8 cellular contexts compared by ENCODE assay signal in the genomic region with DNA sequence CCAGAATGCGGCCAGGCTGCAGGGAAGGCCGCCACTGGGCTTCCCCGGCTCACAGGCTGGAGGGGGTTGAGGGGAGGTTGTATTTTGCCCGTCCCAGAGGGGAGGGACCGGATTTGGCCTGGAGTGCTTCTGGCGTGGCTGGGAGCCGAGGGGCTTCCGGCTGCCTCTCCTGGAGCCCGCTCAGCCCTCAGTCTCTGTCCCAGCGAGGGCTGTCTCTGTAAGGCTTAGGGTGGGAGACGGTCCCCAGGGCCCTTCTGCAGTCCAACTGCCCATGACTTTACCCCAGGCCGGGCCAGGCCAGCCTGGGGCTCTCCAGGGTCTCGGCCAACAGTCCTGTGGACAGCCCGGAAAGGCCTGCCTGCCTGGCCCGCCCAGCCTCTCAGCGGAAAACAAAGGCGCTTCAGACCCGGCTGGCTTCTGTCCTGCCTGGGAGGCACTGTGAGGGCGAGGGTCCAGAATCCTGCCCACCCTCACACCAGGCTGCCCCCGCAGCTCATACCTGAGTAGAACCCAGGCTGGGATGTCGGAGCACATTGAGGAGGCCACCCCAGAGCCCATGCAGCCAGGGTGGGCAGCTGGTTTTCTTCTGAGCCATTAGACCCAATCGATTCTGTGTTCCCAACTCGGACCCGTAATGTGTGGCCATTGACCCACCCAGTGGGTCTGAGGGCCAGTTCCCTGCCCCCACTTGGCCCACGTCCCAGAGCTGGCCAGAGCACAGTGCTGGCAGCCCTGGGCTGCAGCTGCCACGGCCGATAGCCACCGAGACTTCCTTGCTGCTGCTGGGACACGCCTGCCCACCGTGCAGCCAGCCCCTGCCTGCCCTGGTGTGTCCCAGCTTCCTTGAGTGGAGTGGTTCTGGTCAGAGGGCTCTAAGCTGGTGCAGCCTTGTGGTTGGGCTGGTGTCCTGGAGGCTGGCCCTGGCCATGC. TPM values are rescaled to one million over a fixed set of nuclear protein-coding genes. Genes with fewer than 3 reads are reported as not detected.
DNase-seq lines count a peak whose midpoint lies in the region; ATAC-seq and TF ChIP-seq lines count a peak whose summit lies in the region.

No MANE protein-coding gene starts in this region.

- TF ChIP-seq POLR2A in ovary (IDR thresholded peaks at IDR 0.05) = no peak

- H3K4me3 Mint-ChIP-seq in T-cell = peak overlapping the region; percentile 28 to 75 (median 62)

- no peaks in the 10 kb centered on the region for H3K36me3 Mint-ChIP-seq in T-cell

- no peaks in the 10 kb centered on the region for H3K27me3 ChIP-seq in ovary

- TF ChIP-seq CTCF in ovary (IDR thresholded peaks at IDR 0.05) = no peak

- H3K4me1 Mint-ChIP-seq in T-cell = peaks cover 24 to 34% (median 28%) of the 10 kb centered on the region in 3 donors

- H3K9me3 ChIP-seq in ovary = no peaks in the 10 kb centered on the region

- peaks cover 18% of the 10 kb centered on the region for H3K4me1 ChIP-seq in ovary (ENCODE audit: insufficient read depth)

- H3K4me3 ChIP-seq in ovary = peak overlapping the region; percentile 45

- peak; percentile 73 for DNase-seq in DMS79 treated with DMSO at 0.1 percent for 48 hours (lab: John Stamatoyannopoulos, UW)
- no peak for DNase-seq in T-cell
- DNase-seq in glomerular visceral epithelial cell (ENCODE audit: extremely low spot score) = peak; percentile 84
- peak in 3 of 5 donors; percentile 37 to 64 (median 63) for DNase-seq in ovary
- DNase-seq in NCI-H187 (lab: John Stamatoyannopoulos, UW) = no peak
- no peak for DNase-seq in GM19238 (ENCODE audit: insufficient read length, low spot score)
- no peak for DNase-seq in stimulated activated CD4-positive, alpha-beta T cell treated with anti-CD3 and anti-CD28 coated beads, Interleukin-4, amount 100 ng/mL, for 4 hours

- peaks cover 0 to 3% of the 10 kb centered on the region in 2 donors for H3K27me3 Mint-ChIP-seq in T-cell

- H3K27ac ChIP-seq in ovary = peak overlapping the region in 1 of 2 donors; percentile 74

- CTCF ChIA-PET in T-cell (lab: Charles Lee) = no interaction called here

- no peak overlapping the region for H3K27ac Mint-ChIP-seq in T-cell

- intact Hi-C loops in ovary (cut with DNase I) = loop anchor here in 2 of 4 donors (10.0 kb wide), 2 partner anchors 51 to 61 kb away; a partner anchor contains a TSS

- no peak for TF ChIP-seq EP300 in ovary (IDR thresholded peaks at IDR 0.05)

- ATAC-seq in T-cell (replicated peaks in 1 of 4) (no peak), GM18873 (IDR thresholded peaks at IDR 0.05; ENCODE audit: low FRiP score, unreplicated experiment) (no peak)

- whole genome bisulfite sequencing in ovary, 3 donors = 11 to 25% (median 14%) methylated on average over 26 to 30 of the region's 30 CpGs

- no peaks in the 10 kb centered on the region for H3K9me3 Mint-ChIP-seq in T-cell

- POLR2A ChIA-PET in T-cell (lab: Charles Lee) = no interaction called here

- no peaks in the 10 kb centered on the region for H3K36me3 ChIP-seq in ovary

RNA-seq across cellular contexts. Expression of a gene that starts 1.6 kb away (rescaled TPM):
- total RNA-seq in T-cell = 10 to 100 TPM in 4 of 5 donors, 1 to 10 TPM in 1; 6.4 to 38.7 (median 19.7) TPM
- 100 to 1,000 TPM in 1 of 7 donors, 10 to 100 TPM in 6; 21.3 to 242 (median 47.8) TPM for total RNA-seq in ovary
- 10 to 100 TPM in 1 of 2 donors, under 1 TPM in 1; 0.35 to 95.1 TPM for polyA plus RNA-seq in ovary

RNA-seq across cellular contexts. Expression of a gene that starts 10.5 kb away (rescaled TPM):
- 100 to 1,000 TPM; 224 to 477 (median 329) TPM for total RNA-seq in T-cell
- total RNA-seq in ovary = 10 to 100 TPM in 5 of 7 donors, 1 to 10 TPM in 2; 3.2 to 72.8 (median 26.4) TPM
- 100 to 1,000 TPM in 1 of 2 donors, 1 to 10 TPM in 1; 7.2 to 116 TPM for polyA plus RNA-seq in ovary

RNA-seq across cellular contexts. Expression of a gene that starts 14.9 kb away (rescaled TPM):
- 100 to 1,000 TPM in 1 of 5 donors, 10 to 100 TPM in 4; 32.8 to 186 (median 37.5) TPM for total RNA-seq in T-cell
- 1 to 10 TPM; 2.6 to 8.2 (median 3.8) TPM for total RNA-seq in ovary
- 1 to 10 TPM in 1 of 2 donors, not detected in 1; 5.3 TPM for polyA plus RNA-seq in ovary

RNA-seq across cellular contexts. Expression of a gene that starts 50.2 kb away (rescaled TPM):
- total RNA-seq in T-cell (1 to 10 TPM; 1.8 to 6.7 (median 4.0) TPM), ovary (1 to 10 TPM; 3.3 to 9.0 (median 4.4) TPM)
- polyA plus RNA-seq in ovary = 1 to 10 TPM in 1 of 2 donors, not detected in 1; 3.8 TPM

RNA-seq across cellular contexts. Expression of a gene that starts 56.6 kb away (rescaled TPM):
- total RNA-seq in T-cell = 100 to 1,000 TPM; 111 to 152 (median 141) TPM
- 100 to 1,000 TPM in 5 of 7 donors, 10 to 100 TPM in 2; 45.7 to 128 (median 112) TPM for total RNA-seq in ovary
- polyA plus RNA-seq in ovary = 10 to 100 TPM; 23.0 to 72.3 TPM

Comparison
In these comparisons a context has a peak if more than half of its experiments do, and no peak if none do; other contexts are left out.
1. DNase-seq: peak in DMS79 treated with DMSO at 0.1 percent for 48 hours (single experiment), glomerular visceral epithelial cell (single experiment) and ovary (3 of 5); none in T-cell (0 of 34), NCI-H187 (0 of 2), GM19238 (single experiment) and stimulated activated CD4-positive, alpha-beta T cell treated with anti-CD3 and anti-CD28 coated beads, Interleukin-4, amount 100 ng/mL, for 4 hours (0 of 2).